In genomic region chr6:30555428-30556005, GRCh38 we compare ENCODE assay signal across 8 cellular contexts. TPM values are rescaled to one million over a fixed set of nuclear protein-coding genes. Genes with fewer than 3 reads are reported as not detected.
DNase-seq lines count a peak whose midpoint lies in the region; ATAC-seq and TF ChIP-seq lines count a peak whose summit lies in the region.

No MANE protein-coding gene starts in this region.

- no peaks in the 10 kb centered on the region for H3K27me3 Mint-ChIP-seq in activated CD8-positive, alpha-beta T cell treated with anti-CD3 and anti-CD28 coated beads, Interleukin-2, amount 10 ng/mL, durations not matched to agents 7 days and 5 days (ENCODE audit: low read depth)
- no peaks in the 10 kb centered on the region for H3K27me3 Mint-ChIP-seq in natural killer cell (ENCODE audit: low read depth in 2 of 2)

- CTCF ChIA-PET in activated CD8-positive, alpha-beta T cell treated with anti-CD3 and anti-CD28 coated beads, Interleukin-2, amount 10 ng/mL, durations not matched to agents 7 days and 5 days (lab: Charles Lee), result interaction anchor here (1.3 to 10.4 kb wide), 5 partner anchors 12 to 105 kb away, joined by 4 to 125 read pairs (median 15); partner anchors contain the start of gene ABCF1

- peaks cover 55% of the 10 kb centered on the region for H3K36me3 Mint-ChIP-seq in activated CD8-positive, alpha-beta T cell treated with anti-CD3 and anti-CD28 coated beads, Interleukin-2, amount 10 ng/mL, durations not matched to agents 7 days and 5 days (ENCODE audit: low read depth)
- H3K36me3 Mint-ChIP-seq in natural killer cell, result peaks cover 18% of the 10 kb centered on the region

- peak overlapping the region; percentile 96 for H3K27ac Mint-ChIP-seq in activated CD8-positive, alpha-beta T cell treated with anti-CD3 and anti-CD28 coated beads, Interleukin-2, amount 10 ng/mL, durations not matched to agents 7 days and 5 days
- H3K27ac Mint-ChIP-seq in natural killer cell, result peak overlapping the region; percentile 98 to 100

- TF ChIP-seq CTCF in fibroblast of villous mesenchyme (IDR thresholded peaks at IDR 0.05; ENCODE audit: insufficient read depth, low read depth, low read length) (no peak), natural killer cell (IDR thresholded peaks at IDR 0.05) (no peak)

- H3K9me3 Mint-ChIP-seq in activated CD8-positive, alpha-beta T cell treated with anti-CD3 and anti-CD28 coated beads, Interleukin-2, amount 10 ng/mL, durations not matched to agents 7 days and 5 days (ENCODE audit: insufficient read depth), result no peaks in the 10 kb centered on the region
- no peaks in the 10 kb centered on the region for H3K9me3 Mint-ChIP-seq in natural killer cell

- peak overlapping the region; percentile 96 for H3K4me3 Mint-ChIP-seq in activated CD8-positive, alpha-beta T cell treated with anti-CD3 and anti-CD28 coated beads, Interleukin-2, amount 10 ng/mL, durations not matched to agents 7 days and 5 days
- peak overlapping the region; percentile 98 for H3K4me3 Mint-ChIP-seq in natural killer cell

- H3K4me3 ChIP-seq in fibroblast of villous mesenchyme (ENCODE audit: low read depth, low read length), result peak overlapping the region; percentile 100

- POLR2A ChIA-PET in activated CD8-positive, alpha-beta T cell treated with anti-CD3 and anti-CD28 coated beads, Interleukin-2, amount 10 ng/mL, durations not matched to agents 7 days and 5 days (lab: Charles Lee), result interaction anchor here (0.6 to 4.1 kb wide), 10 partner anchors 10 to 73 kb away, joined by 3 to 46 read pairs (median 6); partner anchors contain the start of genes ABCF1 and MRPS18B

- DNase-seq in COLO668 (lab: John Stamatoyannopoulos, UW; ENCODE audit: unreplicated experiment), result peak; percentile 24
- peak; percentile 28 for DNase-seq in activated CD8-positive, alpha-beta T cell treated with anti-CD3 and anti-CD28 coated beads, Interleukin-2, amount 10 ng/mL, durations not matched to agents 7 days and 5 days
- DNase-seq in fibroblast of villous mesenchyme (ENCODE audit: low read depth), result peak; percentile 51
- peak; percentile 38 for DNase-seq in natural killer cell
- DNase-seq in stimulated activated CD4-positive, alpha-beta T cell treated with anti-CD3 and anti-CD28 coated beads, Interleukin-2, amount 100 ng/mL, for 48 hours, result no peak
- no peak for DNase-seq in NK-92 treated with Interleukin-12 subunit alpha and Interleukin-12 subunit beta, amount 100 ng/mL, for 24 hours (lab: John Stamatoyannopoulos, UW)

- H3K4me1 Mint-ChIP-seq in activated CD8-positive, alpha-beta T cell treated with anti-CD3 and anti-CD28 coated beads, Interleukin-2, amount 10 ng/mL, durations not matched to agents 7 days and 5 days (ENCODE audit: low read depth), result peaks cover 30% of the 10 kb centered on the region
- H3K4me1 Mint-ChIP-seq in natural killer cell, result peaks cover 35 to 54% of the 10 kb centered on the region in 2 donors

- intact Hi-C loops in natural killer cell (cut with micrococcal nuclease), result loop anchor here (1.0 kb wide), 3 partner anchors 16 to 162 kb away; partner anchors contain the start of genes ABCF1, MDC1, MRPS18B and PPP1R10

- ATAC-seq in HG03064 (IDR thresholded peaks at IDR 0.05; ENCODE audit: low read depth, unreplicated experiment), result peak; percentile 5
- no peak for ATAC-seq in activated CD8-positive, alpha-beta T cell treated with anti-CD3 and anti-CD28 coated beads, Interleukin-2, amount 10 ng/mL, durations not matched to agents 7 days and 5 days
- ATAC-seq in natural killer cell, result no peak
- no peak for ATAC-seq in HG03039 (IDR thresholded peaks at IDR 0.05; ENCODE audit: unreplicated experiment)

RNA-seq across cellular contexts. Expression of gene GNL1, which starts 0.8 kb away (rescaled TPM):
- 10 to 100 TPM; 63.7 to 69.9 TPM for total RNA-seq in activated CD8-positive, alpha-beta T cell treated with anti-CD3 and anti-CD28 coated beads, Interleukin-2, amount 10 ng/mL, durations not matched to agents 7 days and 5 days
- total RNA-seq in fibroblast of villous mesenchyme (50.3 and 52.7 TPM in 2 replicates), natural killer cell (100 to 1,000 TPM; 137 to 208 (median 187) TPM)

RNA-seq across cellular contexts. Expression of gene PRR3, which starts 1.6 kb away (rescaled TPM):
- 10 to 100 TPM; 19.7 to 21.1 TPM for total RNA-seq in activated CD8-positive, alpha-beta T cell treated with anti-CD3 and anti-CD28 coated beads, Interleukin-2, amount 10 ng/mL, durations not matched to agents 7 days and 5 days
- total RNA-seq in fibroblast of villous mesenchyme (5.8 and 6.0 TPM in 2 replicates), natural killer cell (10 to 100 TPM in 2 of 3 donors, 1 to 10 TPM in 1; 9.5 to 14.8 (median 13.9) TPM)

RNA-seq across cellular contexts. Expression of gene ABCF1, which starts 15.7 kb away (rescaled TPM):
- 10 to 100 TPM; 72.2 to 79.6 TPM for total RNA-seq in activated CD8-positive, alpha-beta T cell treated with anti-CD3 and anti-CD28 coated beads, Interleukin-2, amount 10 ng/mL, durations not matched to agents 7 days and 5 days
- 30.9 and 37.6 TPM in 2 replicates for total RNA-seq in fibroblast of villous mesenchyme
- 100 to 1,000 TPM in 2 of 3 donors, 10 to 100 TPM in 1; 91.4 to 138 (median 138) TPM for total RNA-seq in natural killer cell

Comparison
In these comparisons a context has a peak if more than half of its experiments do, and no peak if none do; other contexts are left out.
1. DNase-seq: peak in COLO668 (single experiment), activated CD8-positive, alpha-beta T cell treated with anti-CD3 and anti-CD28 coated beads, Interleukin-2, amount 10 ng/mL, durations not matched to agents 7 days and 5 days (single experiment), fibroblast of villous mesenchyme (single experiment) and natural killer cell (single experiment); none in stimulated activated CD4-positive, alpha-beta T cell treated with anti-CD3 and anti-CD28 coated beads, Interleukin-2, amount 100 ng/mL, for 48 hours (0 of 2) and NK-92 treated with Interleukin-12 subunit alpha and Interleukin-12 subunit beta, amount 100 ng/mL, for 24 hours (single experiment).